8 cellular contexts compared by ENCODE assay signal in the genomic region with DNA sequence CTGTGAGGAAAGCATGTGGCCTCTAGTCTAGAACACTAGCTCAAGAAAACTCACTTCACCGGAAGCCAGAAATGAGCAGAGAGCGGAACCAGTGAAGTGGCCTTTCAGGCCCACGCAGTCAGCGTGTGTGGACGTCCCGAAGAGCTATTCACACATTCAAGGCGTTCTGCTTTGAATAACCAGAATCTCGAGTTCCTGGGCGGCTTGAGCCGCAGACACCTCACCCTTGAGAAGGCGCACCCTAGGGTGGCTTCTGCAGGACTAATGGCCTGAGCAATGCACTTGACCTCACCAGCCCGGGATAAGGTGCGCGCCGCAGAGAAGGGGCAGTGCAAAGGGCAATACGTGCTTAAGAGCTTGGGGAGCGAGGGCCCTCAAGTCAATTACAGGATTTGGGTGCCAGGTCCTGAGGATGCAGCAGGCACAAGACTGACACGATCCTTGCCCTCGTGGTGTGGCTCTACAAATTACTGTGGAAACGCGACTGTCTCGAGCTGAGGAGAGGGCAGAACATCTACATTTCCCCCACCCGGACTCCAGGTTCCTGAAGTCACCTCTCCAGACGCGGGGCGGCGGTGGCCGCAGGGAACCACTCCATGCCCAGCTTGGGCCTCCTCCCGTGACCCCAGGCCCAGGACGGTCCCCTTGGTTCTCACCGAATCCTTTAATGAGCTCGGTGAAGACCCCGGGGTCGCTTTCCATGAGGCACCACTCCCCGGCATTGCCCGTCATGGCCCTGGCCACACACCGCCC. TPM values are rescaled to one million over a fixed set of nuclear protein-coding genes. Genes with fewer than 3 reads are reported as not detected.
DNase-seq lines count a peak whose midpoint lies in the region; ATAC-seq and TF ChIP-seq lines count a peak whose summit lies in the region.

No MANE protein-coding gene starts in this region.

- TF ChIP-seq CTCF in HFFc6 (IDR thresholded peaks at IDR 0.05) (no peak), VCaP (conservative IDR thresholded peaks at IDR 0.05) (no peak), cardiac fibroblast (IDR thresholded peaks at IDR 0.05; ENCODE audit: low read depth, low read length) (no peak), left lung (IDR thresholded peaks at IDR 0.05) (no peak)

- no peaks in the 10 kb centered on the region for H3K9me3 ChIP-seq in left lung

- ATAC-seq in left lung: peak; percentile 57

- DNase-seq in DMS153 treated with DMSO at 0.1 percent for 48 hours (lab: John Stamatoyannopoulos, UW; ENCODE audit: unreplicated experiment): peak; percentile 12
- DNase-seq in DMS153 (lab: John Stamatoyannopoulos, UW): no peak
- DNase-seq in HFFc6: peak; percentile 27
- DNase-seq in NAMALWA (ENCODE audit: low spot score): peak; percentile 82
- DNase-seq in cardiac fibroblast (ENCODE audit: low read depth in 2 of 2): peak; percentile 54 to 59
- DNase-seq in left lung: peak; percentile 67 to 78
- peak; percentile 21 to 40 (median 24) for DNase-seq in stimulated activated CD4-positive, alpha-beta T cell treated with anti-CD3 and anti-CD28 coated beads, TNF-alpha, amount 100 ng/mL, for 4 hours (ENCODE audit: low read depth in 3 of 3)

- H3K4me3 ChIP-seq in cardiac fibroblast (replicated peaks in 1 of 2; ENCODE audit: low read depth in 2 of 2, low read length in 2 of 2) (peak overlapping the region; percentile 78 to 97), left lung (peak overlapping the region; percentile 72 to 75)

- H3K4me1 Mint-ChIP-seq in HFFc6 (ENCODE audit: low read depth): peaks cover 49% of the 10 kb centered on the region

- H3K9me3 Mint-ChIP-seq in HFFc6: no peaks in the 10 kb centered on the region

- H3K27ac ChIP-seq in VCaP (peak overlapping the region; percentile 93), left lung (peak overlapping the region; percentile 93)

- peak overlapping the region; percentile 97 for H3K4me3 Mint-ChIP-seq in HFFc6

- H3K27me3 Mint-ChIP-seq in HFFc6 (ENCODE audit: insufficient read depth): peaks cover 9% of the 10 kb centered on the region; the same call in 1 of the 2 replicates

- H3K27me3 ChIP-seq in left lung: no peaks in the 10 kb centered on the region

- peak overlapping the region; percentile 96 for H3K27ac Mint-ChIP-seq in HFFc6

- no peaks in the 10 kb centered on the region for H3K36me3 ChIP-seq in left lung

- H3K36me3 Mint-ChIP-seq in HFFc6 (ENCODE audit: low read depth): peaks cover 17% of the 10 kb centered on the region

- intact Hi-C loops in left lung (cut with DNase I): no loop called here

- H3K4me1 ChIP-seq in left lung: peaks cover 11 to 44% of the 10 kb centered on the region in 2 donors

RNA-seq across cellular contexts. Expression of a gene that starts 0.5 kb away (rescaled TPM):
- total RNA-seq in HFFc6 (2021; fragmentation: NEBNext Ultra II Directional; extraction: Animal tissue kit (Norgen Biotek cat#: 25700)): 10 to 100 TPM; 24.1 to 34.1 (median 29.4) TPM
- total RNA-seq in left lung: 10 to 100 TPM; 27.9 to 38.7 TPM

RNA-seq across cellular contexts. Expression of a gene that starts 0.7 kb away (rescaled TPM):
- total RNA-seq in HFFc6 (2021; fragmentation: NEBNext Ultra II Directional; extraction: Animal tissue kit (Norgen Biotek cat#: 25700)): 10 to 100 TPM; 59.7 to 79.0 (median 61.8) TPM
- 10 to 100 TPM; 70.8 to 72.0 TPM for total RNA-seq in left lung

RNA-seq across cellular contexts. Expression of a gene that starts 46.5 kb away (rescaled TPM):
- total RNA-seq in HFFc6 (2021; fragmentation: NEBNext Ultra II Directional; extraction: Animal tissue kit (Norgen Biotek cat#: 25700)): 10 to 100 TPM; 32.8 to 39.1 (median 34.7) TPM
- total RNA-seq in left lung: 10 to 100 TPM; 19.4 to 24.7 TPM
